Comparison of ENCODE assay signal across 23 cellular contexts in the genomic region with DNA sequence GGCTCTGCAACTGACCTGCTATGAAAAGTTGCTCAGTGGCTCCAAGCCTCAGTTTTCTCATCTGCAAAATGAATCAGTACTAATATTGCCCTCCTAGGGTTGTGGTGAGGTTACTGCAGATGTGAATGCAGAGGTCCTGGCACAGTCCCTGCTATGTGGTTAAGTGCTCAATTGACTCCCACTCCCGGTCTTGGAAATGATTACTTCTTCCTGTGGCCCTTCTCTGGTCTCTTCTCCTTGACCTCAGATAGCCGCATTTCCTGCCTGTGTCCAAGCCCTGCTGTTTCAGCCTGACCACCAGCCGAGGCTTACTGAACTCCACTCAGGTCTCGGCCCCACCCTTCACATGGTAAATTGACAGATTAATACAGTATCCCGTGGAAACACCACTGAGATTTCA. TPM values are rescaled to one million over a fixed set of nuclear protein-coding genes. Genes with fewer than 3 reads are reported as not detected.
DNase-seq lines count a peak whose midpoint lies in the region; ATAC-seq and TF ChIP-seq lines count a peak whose summit lies in the region.
"Had no signal": no experiment of that assay in that cellular context is flagged by ENCODE, and none has a peak within 500 bp of the region (broad histone marks: within the 10 kb centered on the region; RNA-seq: fewer than 3 reads in every experiment).

No MANE protein-coding gene starts in this region.

- H3K27ac ChIP-seq in osteoblast (ENCODE audit: low read depth, low read length) = no peak overlapping the region
- H3K27ac ChIP-seq in upper lobe of right lung = no peak overlapping the region
- H3K27ac ChIP-seq: GM23248 had no signal

- no peak overlapping the region for H3K4me3 ChIP-seq in osteoblast (ENCODE audit: insufficient read depth, low read length)
- no peak overlapping the region for H3K4me3 ChIP-seq in upper lobe of right lung
- H3K4me3 ChIP-seq: GM23248 had no signal

- peak overlapping the region in 4 of 5 experiments; percentile 37 to 81 (median 70) for H3K27ac Mint-ChIP-seq in brain
- no peak overlapping the region for H3K27ac Mint-ChIP-seq in effector memory CD8-positive, alpha-beta T cell
- H3K27ac Mint-ChIP-seq: H9 had no signal

- H3K36me3 ChIP-seq in osteoblast (ENCODE audit: insufficient read depth, low read length) = no peaks in the 10 kb centered on the region
- H3K36me3 ChIP-seq in upper lobe of right lung = no peaks in the 10 kb centered on the region

- H3K9me3 ChIP-seq in osteoblast (ENCODE audit: low read depth, low read length) (peaks cover 3% of the 10 kb centered on the region), upper lobe of right lung (no peaks in the 10 kb centered on the region)

- H2AFZ ChIP-seq in osteoblast (ENCODE audit: low read length) = no peak overlapping the region
- H2AFZ ChIP-seq: GM23248 had no signal

- H3K27me3 ChIP-seq in osteoblast (ENCODE audit: insufficient read depth, low read length) = peaks cover 23% of the 10 kb centered on the region
- H3K27me3 ChIP-seq in upper lobe of right lung = peaks cover 8% of the 10 kb centered on the region

- peaks cover 3 to 11% (median 6%) of the 10 kb centered on the region in 5 experiments for H3K9me3 Mint-ChIP-seq in brain
- no peaks in the 10 kb centered on the region for H3K9me3 Mint-ChIP-seq in effector memory CD8-positive, alpha-beta T cell

- peak overlapping the region in 1 of 5 experiments; percentile 28 for H3K4me3 Mint-ChIP-seq in brain
- H3K4me3 Mint-ChIP-seq in effector memory CD8-positive, alpha-beta T cell = no peak overlapping the region
- H3K4me3 Mint-ChIP-seq: CD4-positive, alpha-beta memory T cell; H9 had no signal

- TF ChIP-seq CTCF in brain (conservative IDR thresholded peaks at IDR 0.05) = no peak
- no peak for TF ChIP-seq CTCF in osteoblast (IDR thresholded peaks at IDR 0.05; ENCODE audit: extremely low read depth, low read depth, low read length)
- no peak for TF ChIP-seq CTCF in upper lobe of right lung (IDR thresholded peaks at IDR 0.05)

- no peaks in the 10 kb centered on the region for H3K4me1 ChIP-seq in osteoblast (ENCODE audit: insufficient read depth, low read length)
- no peaks in the 10 kb centered on the region for H3K4me1 ChIP-seq in upper lobe of right lung

- H3K79me2 ChIP-seq in osteoblast (ENCODE audit: insufficient read depth, low read length) = no peaks in the 10 kb centered on the region

- no peak overlapping the region for H3K4me2 ChIP-seq in osteoblast (ENCODE audit: insufficient read depth, low read length)

- intact Hi-C loops in upper lobe of right lung (cut with DNase I) = loop anchor here (10.0 kb wide), 1 partner anchor 558 kb away; no protein-coding TSS in a partner anchor

- no peaks in the 10 kb centered on the region for H3K27me3 Mint-ChIP-seq in brain
- peaks cover 71 to 99% of the 10 kb centered on the region in 2 donors for H3K27me3 Mint-ChIP-seq in effector memory CD8-positive, alpha-beta T cell

- DNase-seq in left lobe of liver (ENCODE audit: low spot score) (peak; percentile 12), osteoblast (ENCODE audit: insufficient read length, low spot score, missing footprints) (peak; percentile 58), upper lobe of right lung (peak; percentile 8), SK-N-DZ (ENCODE audit: low spot score) (no peak), GDM1 (lab: John Stamatoyannopoulos, UW) (no peak)
- DNase-seq in effector memory CD8-positive, alpha-beta T cell = no peak
- DNase-seq: C1 segment of cervical spinal cord; Calu3; CD4-positive, alpha-beta memory T cell; COR-L47; DMS53; DMS79 treated with DMSO at 0.1 percent for 48 hours; GM23248; H9 had no signal

- ATAC-seq in left lobe of liver (no peak), upper lobe of right lung (no peak), GM18909 (IDR thresholded peaks at IDR 0.05; ENCODE audit: poor library complexity, unreplicated experiment) (no peak)
- no peak for ATAC-seq in effector memory CD8-positive, alpha-beta T cell (replicated peaks)
- ATAC-seq: HCT116 had no signal

- peaks cover 51% of the 10 kb centered on the region for H3K4me1 Mint-ChIP-seq in brain
- peaks cover 0 to 4% of the 10 kb centered on the region in 2 donors for H3K4me1 Mint-ChIP-seq in effector memory CD8-positive, alpha-beta T cell (ENCODE audit: low read depth in 2 of 2)
- H3K4me1 Mint-ChIP-seq: CD4-positive, alpha-beta memory T cell had no signal

- peaks cover 3% of the 10 kb centered on the region for H3K36me3 Mint-ChIP-seq in brain
- H3K36me3 Mint-ChIP-seq in effector memory CD8-positive, alpha-beta T cell (ENCODE audit: insufficient read depth) = no peaks in the 10 kb centered on the region
- H3K36me3 Mint-ChIP-seq: CD4-positive, alpha-beta memory T cell had no signal

- H4K20me1 ChIP-seq in osteoblast (ENCODE audit: insufficient read depth, low read length) = no peaks in the 10 kb centered on the region

RNA-seq across cellular contexts. Expression of a gene that starts 26.3 kb away (rescaled TPM):
- 10.8 TPM for polyA plus RNA-seq in brain (ENCODE audit: insufficient read depth, low read depth, low replicate concordance)
- total RNA-seq in left lobe of liver (not detected), osteoblast (0.29 and 0.36 TPM in 2 replicates), upper lobe of right lung (0.17 TPM)
- not detected in 2 replicates for polyA plus RNA-seq in SK-N-DZ (2014; cell fraction: cytosol; rRNA removed)
- polyA plus RNA-seq in SK-N-DZ (2014; cell fraction: nucleus; rRNA removed) = not detected in 2 replicates
- total RNA-seq: A172; A673; Calu3; CD4-positive, alpha-beta memory T cell; Daoy; G401; H4; H9 had no signal
- polyA plus RNA-seq: BJ; CD4-positive, alpha-beta memory T cell had no signal

Comparison
In these comparisons a context has a peak if more than half of its experiments do, and no peak if none do; other contexts are left out.
1. H3K27ac Mint-ChIP-seq: peak in brain (4 of 5); none in effector memory CD8-positive, alpha-beta T cell (0 of 2).
2. DNase-seq: peak in left lobe of liver (single experiment), osteoblast (single experiment) and upper lobe of right lung (single experiment); none in SK-N-DZ (single experiment), effector memory CD8-positive, alpha-beta T cell (0 of 3) and GDM1 (single experiment).